Comparison of ENCODE assay signal across 29 cellular contexts in genomic region chr13:105465745-105466144, GRCh38. TPM values are rescaled to one million over a fixed set of nuclear protein-coding genes. Genes with fewer than 3 reads are reported as not detected.
"Had no signal": no experiment of that assay in that cellular context is flagged by ENCODE, and none has a peak within 500 bp of the region (broad histone marks: within the 10 kb centered on the region; RNA-seq: fewer than 3 reads in every experiment).

Gene DAOA (plus strand): TSS chr13:105466045.

- H3K4me3 ChIP-seq: SJCRH30 had no signal

- H3K4me3 Mint-ChIP-seq: activated CD4-positive, alpha-beta memory T cell treated with anti-CD3 and anti-CD28 coated beads, Interleukin-2, amount 10 ng/mL, durations not matched to agents 7 days and 5 days; activated CD4-positive, alpha-beta T cell treated with anti-CD3 and anti-CD28 coated beads for 36 hours; activated naive CD4-positive, alpha-beta T cell treated with anti-CD3 and anti-CD28 coated beads for 36 hours; activated naive CD8-positive, alpha-beta T cell; activated T-helper 17 cell treated with anti-CD3 and anti-CD28 coated beads, Interleukin-2, amount 50 U/mL, for 72 hours; IgD-negative memory B cell had no signal

- H3K27ac ChIP-seq: brain microvascular endothelial cell, SJCRH30, VCaP had no signal

- H3K27me3 ChIP-seq: brain microvascular endothelial cell, SJCRH30 had no signal

- ATAC-seq: activated CD4-positive, alpha-beta T cell treated with anti-CD3 and anti-CD28 coated beads for 36 hours; activated T-helper 17 cell treated with anti-CD3 and anti-CD28 coated beads, Interleukin-2, amount 50 U/mL, for 72 hours had no signal

- H3K9ac ChIP-seq: SK-N-SH had no signal

- H3K27ac Mint-ChIP-seq: activated CD4-positive, alpha-beta memory T cell treated with anti-CD3 and anti-CD28 coated beads, Interleukin-2, amount 10 ng/mL, durations not matched to agents 7 days and 5 days; activated CD4-positive, alpha-beta T cell treated with anti-CD3 and anti-CD28 coated beads for 36 hours; activated naive CD4-positive, alpha-beta T cell treated with anti-CD3 and anti-CD28 coated beads for 36 hours; activated naive CD8-positive, alpha-beta T cell; activated T-helper 17 cell treated with anti-CD3 and anti-CD28 coated beads, Interleukin-2, amount 50 U/mL, for 72 hours; IgD-negative memory B cell had no signal

- H3K9me3 ChIP-seq: SJCRH30, SK-N-SH had no signal

- H3K9me3 Mint-ChIP-seq: activated CD4-positive, alpha-beta memory T cell treated with anti-CD3 and anti-CD28 coated beads, Interleukin-2, amount 10 ng/mL, durations not matched to agents 7 days and 5 days; activated naive CD4-positive, alpha-beta T cell treated with anti-CD3 and anti-CD28 coated beads for 36 hours; activated T-helper 17 cell treated with anti-CD3 and anti-CD28 coated beads, Interleukin-2, amount 50 U/mL, for 72 hours had no signal

- H3K27me3 Mint-ChIP-seq: activated CD4-positive, alpha-beta memory T cell treated with anti-CD3 and anti-CD28 coated beads, Interleukin-2, amount 10 ng/mL, durations not matched to agents 7 days and 5 days; activated CD4-positive, alpha-beta T cell treated with anti-CD3 and anti-CD28 coated beads for 36 hours; activated naive CD8-positive, alpha-beta T cell; IgD-negative memory B cell had no signal

- DNase-seq: activated CD4-positive, alpha-beta memory T cell treated with anti-CD3 and anti-CD28 coated beads, Interleukin-2, amount 10 ng/mL, durations not matched to agents 7 days and 5 days; activated CD4-positive, alpha-beta T cell treated with anti-CD3 and anti-CD28 coated beads for 36 hours; activated CD4-positive, alpha-beta T cell treated with anti-CD3 and anti-CD28 coated beads, Interleukin-2, amount 50 U/mL, for 1 hour; activated CD4-positive, CD25-positive, alpha-beta regulatory T cell; activated gamma-delta T cell; activated naive CD4-positive, alpha-beta T cell treated with anti-CD3 and anti-CD28 coated beads for 36 hours; activated T-cell treated with anti-CD3 and anti-CD28 coated beads for 4 hours; activated T-cell treated with anti-CD3 and anti-CD28 coated beads, Interleukin-2, amount 50 U/mL, for 48 hours; brain microvascular endothelial cell; KG1; NCI-H1092; NCI-H1930; NCI-H2171; NCI-H774; Right ventricle myocardium superior; RPMI8226; SJCRH30; SK-N-SH; T-helper 1 cell had no signal

- H3K36me3 Mint-ChIP-seq: activated naive CD8-positive, alpha-beta T cell had no signal

- H3K36me3 ChIP-seq: brain microvascular endothelial cell, SJCRH30 had no signal

- H3K4me1 ChIP-seq: SJCRH30 had no signal

- H3K4me2 ChIP-seq: SK-N-SH had no signal

- H3K4me1 Mint-ChIP-seq: activated CD4-positive, alpha-beta memory T cell treated with anti-CD3 and anti-CD28 coated beads, Interleukin-2, amount 10 ng/mL, durations not matched to agents 7 days and 5 days; activated CD4-positive, alpha-beta T cell treated with anti-CD3 and anti-CD28 coated beads for 36 hours; activated T-helper 17 cell treated with anti-CD3 and anti-CD28 coated beads, Interleukin-2, amount 50 U/mL, for 72 hours; IgD-negative memory B cell had no signal

RNA-seq across cellular contexts. Expression of gene DAOA, which starts in this region (rescaled TPM):
- total RNA-seq: activated CD4-positive, alpha-beta memory T cell treated with anti-CD3 and anti-CD28 coated beads, Interleukin-2, amount 10 ng/mL, durations not matched to agents 7 days and 5 days; activated CD4-positive, alpha-beta T cell treated with anti-CD3 and anti-CD28 coated beads for 36 hours; activated CD8-positive, alpha-beta memory T cell treated with anti-CD3 and anti-CD28 coated beads for 36 hours; activated naive CD4-positive, alpha-beta T cell treated with anti-CD3 and anti-CD28 coated beads for 36 hours; activated T-helper 17 cell treated with anti-CD3 and anti-CD28 coated beads, Interleukin-2, amount 50 U/mL, for 72 hours; LHCN-M2; M059J; NCI-H460; OCI-LY7; Right ventricle myocardium superior; SJCRH30; T-helper 2 cell treated with Interferon-gamma antibody and Interleukin-4, amounts not matched to agents 100 ng/mL and 5 ng/mL, for 36 hours had no signal
- polyA plus RNA-seq: IgD-negative memory B cell, SK-N-SH had no signal
